Comparison of ENCODE assay signal across 20 cellular contexts in the genomic region with DNA sequence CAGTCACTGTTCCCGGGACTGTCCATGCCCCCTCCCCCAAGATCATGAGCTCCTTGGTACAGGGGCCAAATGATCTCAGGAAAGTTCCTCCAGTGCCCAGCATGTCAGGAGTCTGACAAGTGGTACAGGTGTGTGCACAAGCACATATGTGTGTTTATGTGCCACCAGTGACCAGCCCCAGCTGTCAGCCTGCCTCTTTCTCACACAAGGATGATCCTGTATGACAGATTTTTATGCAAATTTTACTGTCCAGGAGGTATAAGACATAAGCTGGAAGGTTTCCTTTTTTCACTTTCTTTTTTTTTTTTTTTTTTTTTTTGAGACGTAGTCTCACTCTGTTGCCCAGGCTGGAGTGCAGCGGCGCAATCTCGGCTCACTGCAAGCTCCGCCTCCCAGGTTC. TPM values are rescaled to one million over a fixed set of nuclear protein-coding genes. Genes with fewer than 3 reads are reported as not detected.
DNase-seq lines count a peak whose midpoint lies in the region; ATAC-seq lines count a peak whose summit lies in the region.
"Had no signal": no experiment of that assay in that cellular context is flagged by ENCODE, and none has a peak within 500 bp of the region (broad histone marks: within the 10 kb centered on the region; RNA-seq: fewer than 3 reads in every experiment).

No MANE protein-coding gene starts in this region.

- no peak for DNase-seq in activated T-cell treated with anti-CD3 and anti-CD28 coated beads, Interleukin-2, amount 50 U/mL, for 72 hours
- DNase-seq in activated T-cell treated with anti-CD3 and anti-CD28 coated beads, Interleukin-2, amount 50 U/mL, for 24 hours: no peak
- no peak for DNase-seq in stimulated activated naive B cell treated with anti-CD40 and anti-IgM and Interleukin-4, amounts not matched to agents 10 μg/mL and 1 μg/mL and 100 μg/mL, for 72 hours
- DNase-seq in NCI-H2081 (lab: John Stamatoyannopoulos, UW) (no peak), NCI-H146 (lab: John Stamatoyannopoulos, UW) (no peak), GM03348 (ENCODE audit: low spot score) (no peak)
- DNase-seq: activated CD4-positive, alpha-beta memory T cell treated with anti-CD3 and anti-CD28 coated beads for 36 hours; activated gamma-delta T cell treated with Interleukin-2 at 50 U/mL for 16 hours; body of pancreas; Caco-2; effector CD4-positive, alpha-beta T cell; foreskin melanocyte; GM23248; midbrain; NCI-H1417; NCI-H69; stimulated activated CD4-positive, alpha-beta T cell treated with anti-CD3 and anti-CD28 coated beads, Interleukin-12 subunit alpha, Interleukin-12 subunit beta, amount 100 ng/mL, for 4 hours; upper lobe of left lung had no signal

- no peak for ATAC-seq in activated T-cell treated with anti-CD3 and anti-CD28 coated beads, Interleukin-2, amount 50 U/mL, for 72 hours (replicated peaks in 1 of 2)
- ATAC-seq in GM21717 (IDR thresholded peaks at IDR 0.05; ENCODE audit: unreplicated experiment) (peak; percentile 82), HG03469 (IDR thresholded peaks at IDR 0.05; ENCODE audit: unreplicated experiment) (peak; percentile 42)
- peak; percentile 75 to 78 for ATAC-seq in stimulated activated naive B cell treated with anti-CD40 and anti-IgM and Interleukin-4, amounts not matched to agents 10 μg/mL and 1 μg/mL and 100 μg/mL, for 72 hours (replicated peaks)
- ATAC-seq: body of pancreas had no signal

- H3K27me3 Mint-ChIP-seq in activated T-cell treated with anti-CD3 and anti-CD28 coated beads, Interleukin-2, amount 50 U/mL, for 72 hours (ENCODE audit: low read depth): no peaks in the 10 kb centered on the region
- H3K27me3 Mint-ChIP-seq in activated T-cell treated with anti-CD3 and anti-CD28 coated beads, Interleukin-2, amount 50 U/mL, for 24 hours: no peaks in the 10 kb centered on the region
- H3K27me3 Mint-ChIP-seq in stimulated activated naive B cell treated with anti-CD40 and anti-IgM and Interleukin-4, amounts not matched to agents 10 μg/mL and 1 μg/mL and 100 μg/mL, for 72 hours: no peaks in the 10 kb centered on the region
- H3K27me3 Mint-ChIP-seq: activated CD4-positive, alpha-beta memory T cell treated with anti-CD3 and anti-CD28 coated beads for 36 hours had no signal

- no peaks in the 10 kb centered on the region for H3K4me1 Mint-ChIP-seq in activated T-cell treated with anti-CD3 and anti-CD28 coated beads, Interleukin-2, amount 50 U/mL, for 72 hours (ENCODE audit: low read depth)
- H3K4me1 Mint-ChIP-seq in activated T-cell treated with anti-CD3 and anti-CD28 coated beads, Interleukin-2, amount 50 U/mL, for 24 hours (ENCODE audit: low read depth): no peaks in the 10 kb centered on the region
- H3K4me1 Mint-ChIP-seq in stimulated activated naive B cell treated with anti-CD40 and anti-IgM and Interleukin-4, amounts not matched to agents 10 μg/mL and 1 μg/mL and 100 μg/mL, for 72 hours: peaks cover 15 to 24% of the 10 kb centered on the region in 2 donors

- no peaks in the 10 kb centered on the region for H3K9me3 Mint-ChIP-seq in activated T-cell treated with anti-CD3 and anti-CD28 coated beads, Interleukin-2, amount 50 U/mL, for 72 hours
- H3K9me3 Mint-ChIP-seq in activated T-cell treated with anti-CD3 and anti-CD28 coated beads, Interleukin-2, amount 50 U/mL, for 24 hours: no peaks in the 10 kb centered on the region
- H3K9me3 Mint-ChIP-seq in stimulated activated naive B cell treated with anti-CD40 and anti-IgM and Interleukin-4, amounts not matched to agents 10 μg/mL and 1 μg/mL and 100 μg/mL, for 72 hours: no peaks in the 10 kb centered on the region
- H3K9me3 Mint-ChIP-seq: activated CD4-positive, alpha-beta memory T cell treated with anti-CD3 and anti-CD28 coated beads for 36 hours had no signal

- H3K27ac Mint-ChIP-seq in activated T-cell treated with anti-CD3 and anti-CD28 coated beads, Interleukin-2, amount 50 U/mL, for 72 hours: peak overlapping the region; percentile 88
- no peak overlapping the region for H3K27ac Mint-ChIP-seq in activated T-cell treated with anti-CD3 and anti-CD28 coated beads, Interleukin-2, amount 50 U/mL, for 24 hours
- peak overlapping the region; percentile 70 for H3K27ac Mint-ChIP-seq in stimulated activated naive B cell treated with anti-CD40 and anti-IgM and Interleukin-4, amounts not matched to agents 10 μg/mL and 1 μg/mL and 100 μg/mL, for 72 hours
- H3K27ac Mint-ChIP-seq: activated CD4-positive, alpha-beta memory T cell treated with anti-CD3 and anti-CD28 coated beads for 36 hours had no signal

- H3K4me3 Mint-ChIP-seq in activated T-cell treated with anti-CD3 and anti-CD28 coated beads, Interleukin-2, amount 50 U/mL, for 72 hours: no peak overlapping the region
- H3K4me3 Mint-ChIP-seq in activated T-cell treated with anti-CD3 and anti-CD28 coated beads, Interleukin-2, amount 50 U/mL, for 24 hours: no peak overlapping the region
- no peak overlapping the region for H3K4me3 Mint-ChIP-seq in stimulated activated naive B cell treated with anti-CD40 and anti-IgM and Interleukin-4, amounts not matched to agents 10 μg/mL and 1 μg/mL and 100 μg/mL, for 72 hours
- H3K4me3 Mint-ChIP-seq: activated CD4-positive, alpha-beta memory T cell treated with anti-CD3 and anti-CD28 coated beads for 36 hours had no signal

- H3K36me3 Mint-ChIP-seq in activated T-cell treated with anti-CD3 and anti-CD28 coated beads, Interleukin-2, amount 50 U/mL, for 72 hours (ENCODE audit: insufficient read depth in 2 of 2): peaks cover 0 to 3% of the 10 kb centered on the region in 2 donors
- H3K36me3 Mint-ChIP-seq in activated T-cell treated with anti-CD3 and anti-CD28 coated beads, Interleukin-2, amount 50 U/mL, for 24 hours (ENCODE audit: low read depth): peaks cover 17% of the 10 kb centered on the region
- H3K36me3 Mint-ChIP-seq in stimulated activated naive B cell treated with anti-CD40 and anti-IgM and Interleukin-4, amounts not matched to agents 10 μg/mL and 1 μg/mL and 100 μg/mL, for 72 hours: peaks cover 23 to 46% of the 10 kb centered on the region in 2 donors
- H3K36me3 Mint-ChIP-seq: activated CD4-positive, alpha-beta memory T cell treated with anti-CD3 and anti-CD28 coated beads for 36 hours had no signal

RNA-seq across cellular contexts. Expression of gene GFOD2, which starts 31.4 kb away (rescaled TPM):
- 10 to 100 TPM; 11.3 to 11.6 TPM for total RNA-seq in activated T-cell treated with anti-CD3 and anti-CD28 coated beads, Interleukin-2, amount 50 U/mL, for 72 hours

RNA-seq across cellular contexts. Expression of gene RANBP10, which starts 55.9 kb away (rescaled TPM):
- 10 to 100 TPM; 17.1 to 24.8 TPM for total RNA-seq in activated T-cell treated with anti-CD3 and anti-CD28 coated beads, Interleukin-2, amount 50 U/mL, for 72 hours

RNA-seq across cellular contexts. Expression of gene TSNAXIP1, which starts 56.2 kb away (rescaled TPM):
- under 1 TPM; 0.39 to 0.86 TPM for total RNA-seq in activated T-cell treated with anti-CD3 and anti-CD28 coated beads, Interleukin-2, amount 50 U/mL, for 72 hours

Comparison
In these comparisons a context has a peak if more than half of its experiments do, and no peak if none do; other contexts are left out.
1. ATAC-seq: peak in GM21717 (single experiment), HG03469 (single experiment) and stimulated activated naive B cell treated with anti-CD40 and anti-IgM and Interleukin-4, amounts not matched to agents 10 μg/mL and 1 μg/mL and 100 μg/mL, for 72 hours (2 of 2); none in activated T-cell treated with anti-CD3 and anti-CD28 coated beads, Interleukin-2, amount 50 U/mL, for 72 hours (0 of 2).